8 cellular contexts compared by ENCODE assay signal in the genomic region with DNA sequence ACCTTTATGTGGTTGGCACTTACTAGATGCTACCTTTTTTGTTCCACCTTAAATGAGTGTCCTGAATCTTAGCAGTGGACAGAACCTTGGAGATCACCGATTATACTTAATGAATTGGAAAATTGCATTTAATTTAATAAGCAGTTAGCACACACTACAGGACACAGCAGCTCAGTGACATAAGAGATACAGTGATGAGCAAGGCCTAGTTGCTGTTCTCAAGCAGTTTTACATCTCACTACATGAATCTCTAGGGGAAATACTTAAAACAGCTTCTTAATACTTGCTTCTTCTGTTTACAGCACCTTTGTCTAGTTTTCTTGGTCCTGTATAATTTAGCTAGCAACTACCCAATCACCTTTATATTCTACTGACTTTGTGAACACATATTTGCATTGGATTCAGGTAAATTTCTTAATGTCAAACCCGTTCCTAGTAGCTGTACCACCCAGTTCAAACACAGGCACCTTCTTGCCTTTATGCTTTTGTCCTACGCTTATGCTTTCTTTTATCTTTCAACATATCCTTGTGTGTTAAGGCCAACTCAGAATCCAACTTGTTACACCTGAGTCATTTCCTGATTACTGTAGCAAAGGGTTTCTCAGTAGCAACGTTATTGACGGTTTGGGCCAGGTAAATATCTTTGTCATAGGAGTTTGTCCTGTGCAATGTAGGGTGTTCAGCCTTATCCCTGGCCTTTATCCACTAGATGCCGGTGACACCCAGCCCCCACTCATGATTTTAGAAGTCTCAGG. TPM values are rescaled to one million over a fixed set of nuclear protein-coding genes. Genes with fewer than 3 reads are reported as not detected.
DNase-seq lines count a peak whose midpoint lies in the region; ATAC-seq and TF ChIP-seq lines count a peak whose summit lies in the region.

No MANE protein-coding gene starts in this region.

- WGBS in urinary bladder = 70% methylated on average over 6 of the region's 6 CpGs

- H3K27ac ChIP-seq in left lung (peak overlapping the region; percentile 96 to 98), urinary bladder (ENCODE audit: low read depth) (peak overlapping the region; percentile 38)

- ATAC-seq in left lung = no peak
- no peak for ATAC-seq in HG03432 (IDR thresholded peaks at IDR 0.05; ENCODE audit: unreplicated experiment)
- ATAC-seq in HG02884 (IDR thresholded peaks at IDR 0.05; ENCODE audit: unreplicated experiment) = no peak

- no peaks in the 10 kb centered on the region for H3K9me3 ChIP-seq in left lung

- DNase-seq in activated naive CD4-positive, alpha-beta T cell (lab: John Stamatoyannopoulos, UW) = no peak
- DNase-seq in left lung (no peak), COLO668 (lab: John Stamatoyannopoulos, UW; ENCODE audit: unreplicated experiment) (no peak)

- H3K36me3 Mint-ChIP-seq in activated naive CD4-positive, alpha-beta T cell treated with anti-CD3 and anti-CD28 coated beads, Interleukin-2, amount 50 U/mL, for 24 hours = peaks cover 4% of the 10 kb centered on the region
- H3K36me3 Mint-ChIP-seq in activated naive CD8-positive, alpha-beta T cell = peaks cover 11% of the 10 kb centered on the region

- peaks cover 16 to 66% of the 10 kb centered on the region in 2 donors for H3K4me1 ChIP-seq in left lung
- no peaks in the 10 kb centered on the region for H3K4me1 ChIP-seq in urinary bladder (ENCODE audit: insufficient read depth)

- H3K36me3 ChIP-seq in left lung (no peaks in the 10 kb centered on the region), urinary bladder (ENCODE audit: insufficient read depth) (no peaks in the 10 kb centered on the region)

- H3K4me3 Mint-ChIP-seq in activated naive CD4-positive, alpha-beta T cell treated with anti-CD3 and anti-CD28 coated beads, Interleukin-2, amount 50 U/mL, for 24 hours = peak overlapping the region; percentile 99
- peak overlapping the region; percentile 98 for H3K4me3 Mint-ChIP-seq in activated naive CD8-positive, alpha-beta T cell

- H3K9me3 Mint-ChIP-seq in activated naive CD4-positive, alpha-beta T cell treated with anti-CD3 and anti-CD28 coated beads, Interleukin-2, amount 50 U/mL, for 24 hours = no peaks in the 10 kb centered on the region
- no peaks in the 10 kb centered on the region for H3K9me3 Mint-ChIP-seq in activated naive CD8-positive, alpha-beta T cell (ENCODE audit: low read depth)

- no peak for TF ChIP-seq CTCF in left lung (IDR thresholded peaks at IDR 0.05)

- H3K27ac Mint-ChIP-seq in activated naive CD4-positive, alpha-beta T cell treated with anti-CD3 and anti-CD28 coated beads, Interleukin-2, amount 50 U/mL, for 24 hours = peak overlapping the region; percentile 56
- H3K27ac Mint-ChIP-seq in activated naive CD8-positive, alpha-beta T cell = peak overlapping the region; percentile 87

- H3K27me3 Mint-ChIP-seq in activated naive CD4-positive, alpha-beta T cell treated with anti-CD3 and anti-CD28 coated beads, Interleukin-2, amount 50 U/mL, for 24 hours = no peaks in the 10 kb centered on the region
- H3K27me3 Mint-ChIP-seq in activated naive CD8-positive, alpha-beta T cell = no peaks in the 10 kb centered on the region

- intact Hi-C loops in left lung (cut with DNase I) = no loop called here

- peaks cover 64% of the 10 kb centered on the region for H3K4me1 Mint-ChIP-seq in activated naive CD4-positive, alpha-beta T cell treated with anti-CD3 and anti-CD28 coated beads, Interleukin-2, amount 50 U/mL, for 24 hours
- H3K4me1 Mint-ChIP-seq in activated naive CD8-positive, alpha-beta T cell (ENCODE audit: low read depth) = peaks cover 72% of the 10 kb centered on the region

- peak overlapping the region in 1 of 2 donors; percentile 66 for H3K4me3 ChIP-seq in left lung
- peak overlapping the region; percentile 80 for H3K4me3 ChIP-seq in urinary bladder (ENCODE audit: low read depth, low read length)

- H3K27me3 ChIP-seq in left lung = no peaks in the 10 kb centered on the region

RNA-seq across cellular contexts. Expression of gene STAM, which starts 1.8 kb away (rescaled TPM):
- total RNA-seq in left lung (10 to 100 TPM; 36.4 to 42.3 TPM), urinary bladder (55.0 TPM)
- polyA plus RNA-seq in urinary bladder = 12.5 TPM

RNA-seq across cellular contexts. Expression of gene HACD1, which starts 28.6 kb away (rescaled TPM):
- 10 to 100 TPM; 45.1 to 47.0 TPM for total RNA-seq in left lung
- 37.7 TPM for total RNA-seq in urinary bladder
- 29.0 TPM for polyA plus RNA-seq in urinary bladder
